In genomic region chr5:90529234-90529938, GRCh38 we compare ENCODE assay signal across 8 cellular contexts. TPM values are rescaled to one million over a fixed set of nuclear protein-coding genes. Genes with fewer than 3 reads are reported as not detected.
DNase-seq lines count a peak whose midpoint lies in the region; ATAC-seq and TF ChIP-seq lines count a peak whose summit lies in the region.

Gene LYSMD3, minus strand, starts transcription at chr5:90529584. Its CDS starts 4,295 bp downstream, at chr5:90525289.

- H3K4me3 ChIP-seq in fibroblast of lung (replicated peaks in 1 of 4; ENCODE audit: control extremely low read depth in 1 of 4, insufficient read depth in 1 of 4, low read depth in 3 of 4, low read length in 4 of 4), result peak within 1 kb of the TSS; percentile 90 to 100 (median 99)

- peak within 1 kb of the TSS; percentile 99 for H3K9ac ChIP-seq in fibroblast of lung (ENCODE audit: insufficient read depth, low read length)

- peaks cover 6% of the 10 kb centered on the region for H3K27me3 ChIP-seq in fibroblast of lung (ENCODE audit: control insufficient read depth, insufficient read depth, low read length)

- peak within 1 kb of the TSS; percentile 90 for H3K4me2 ChIP-seq in fibroblast of lung (ENCODE audit: extremely low read depth, insufficient read depth, low read length)

- H3K79me2 ChIP-seq in fibroblast of lung (ENCODE audit: control insufficient read depth, insufficient read depth, low read length), result peaks cover 39% of the 10 kb centered on the region

- H4K20me1 ChIP-seq in fibroblast of lung (ENCODE audit: control insufficient read depth, extremely low read depth, insufficient read depth, low read length), result no peaks in the 10 kb centered on the region

- H3K36me3 ChIP-seq in KOPT-K1 (ENCODE audit: insufficient read depth, low read length) (peaks cover 12% of the 10 kb centered on the region), fibroblast of lung (ENCODE audit: control insufficient read depth, insufficient read depth, low read length) (no peaks in the 10 kb centered on the region)

- no peaks in the 10 kb centered on the region for H3K9me3 Mint-ChIP-seq in naive thymus-derived CD8-positive, alpha-beta T cell

- ATAC-seq in GM21786 (IDR thresholded peaks at IDR 0.05; ENCODE audit: unreplicated experiment), result peak; percentile 88
- peak; percentile 82 to 87 for ATAC-seq in naive thymus-derived CD8-positive, alpha-beta T cell

- no peaks in the 10 kb centered on the region for H3K4me1 ChIP-seq in fibroblast of lung (ENCODE audit: control insufficient read depth, extremely low read depth, insufficient read depth, low read length)

- H3K9me3 ChIP-seq in KOPT-K1 (ENCODE audit: insufficient read depth, low read length, poor library complexity, severe bottlenecking) (no peaks in the 10 kb centered on the region), fibroblast of lung (ENCODE audit: control insufficient read depth, insufficient read depth, low read depth, low read length) (no peaks in the 10 kb centered on the region)

- H3K4me3 Mint-ChIP-seq in naive thymus-derived CD8-positive, alpha-beta T cell, result peak within 1 kb of the TSS; percentile 95 to 100 (median 100)

- H3K27ac Mint-ChIP-seq in naive thymus-derived CD8-positive, alpha-beta T cell, result peak within 1 kb of the TSS; percentile 96 to 100 (median 99)

- peaks cover 0 to 22% (median 5%) of the 10 kb centered on the region in 3 donors for H3K36me3 Mint-ChIP-seq in naive thymus-derived CD8-positive, alpha-beta T cell

- H3K27me3 Mint-ChIP-seq in naive thymus-derived CD8-positive, alpha-beta T cell, result peaks cover 7 to 22% (median 14%) of the 10 kb centered on the region in 5 donors

- peak within 1 kb of the TSS; percentile 100 for H2AFZ ChIP-seq in fibroblast of lung (ENCODE audit: low read length)

- POLR2A ChIA-PET in naive thymus-derived CD8-positive, alpha-beta T cell (lab: Charles Lee), result interaction anchor here (0.7 to 3.1 kb wide), 9 partner anchors 52 to 1639 kb away, joined by 3 to 50 read pairs (median 4); partner anchors contain the start of genes CETN3, MBLAC2 and POLR3G

- peak within 1 kb of the TSS; percentile 68 for H3K27ac ChIP-seq in KOPT-K1 (ENCODE audit: low read depth, low read length, poor library complexity, severe bottlenecking)
- peak within 1 kb of the TSS; percentile 99 for H3K27ac ChIP-seq in fibroblast of lung (ENCODE audit: insufficient read depth, low read length)

- DNase-seq in DMS79 treated with DMSO at 0.1 percent for 48 hours (lab: John Stamatoyannopoulos, UW) (peak; percentile 60), RPMI7951 (ENCODE audit: low read depth) (peak; percentile 94), fibroblast of lung (ENCODE audit: low read depth in 2 of 2) (peak; percentile 95 to 97)
- DNase-seq in activated T-helper 1 cell treated with anti-CD3 and anti-CD28 coated beads, Interleukin-2, amount 50 U/mL, for 16 hours (ENCODE audit: low read depth in 1 of 2, low spot score in 1 of 2), result peak; percentile 96
- peak; percentile 95 to 98 (median 96) for DNase-seq in naive thymus-derived CD8-positive, alpha-beta T cell
- peak; percentile 94 to 99 (median 96) for DNase-seq in stimulated activated naive CD4-positive, alpha-beta T cell (lab: John Stamatoyannopoulos, UW)

- peaks cover 15 to 42% (median 32%) of the 10 kb centered on the region in 4 donors for H3K4me1 Mint-ChIP-seq in naive thymus-derived CD8-positive, alpha-beta T cell

- no peak for TF ChIP-seq CTCF in fibroblast of lung (conservative IDR thresholded peaks at IDR 0.05 in 1 of 2, IDR thresholded peaks at IDR 0.05 in 1 of 2; ENCODE audit: low read depth in 1 of 2, low read length in 2 of 2)

RNA-seq across cellular contexts. Expression of gene LYSMD3, which starts in this region (rescaled TPM):
- total RNA-seq in RPMI7951 (2014; rRNA removed; shearing (Covaris generic)), result 11.7 and 15.9 TPM in 2 replicates
- total RNA-seq in fibroblast of lung, result 14.9 and 17.0 TPM in 2 replicates
- polyA plus RNA-seq in fibroblast of lung, result 22.3 and 30.0 TPM in 2 replicates
- 12.9 and 19.5 TPM in 2 replicates for polyA plus RNA-seq in fibroblast of lung (2012)
- 0.37 and 5.3 TPM in 2 replicates for polyA minus RNA-seq in fibroblast of lung (ENCODE audit: low replicate concordance)
- 10 to 100 TPM; 25.1 to 26.9 TPM for total RNA-seq in naive thymus-derived CD8-positive, alpha-beta T cell
- polyA plus RNA-seq in naive thymus-derived CD8-positive, alpha-beta T cell, result 1 to 10 TPM; 6.6 to 8.4 (median 7.1) TPM

Comparison
In these comparisons a context has a peak if more than half of its experiments do, and no peak if none do; other contexts are left out.
1. Peak in every context shown above with its lines: DNase-seq, ATAC-seq, H3K4me3 ChIP-seq and H3K27ac ChIP-seq.